In genomic region chr9:134641173-134641985, GRCh38 we compare ENCODE assay signal across 8 cellular contexts. TPM values are rescaled to one million over a fixed set of nuclear protein-coding genes. Genes with fewer than 3 reads are reported as not detected.
A peak's percentile ranks its signal among the peaks of the same experiment; 100 is the strongest.
DNase-seq lines count a peak whose midpoint lies in the region; ATAC-seq and TF ChIP-seq lines count a peak whose summit lies in the region.

TSS of gene COL5A1 (plus strand) at chr9:134641803. CDS start at chr9:134642188, 385 bp downstream.

- dilution Hi-C loops in mammary epithelial cell (cut with HindIII; ENCODE audit: low sequenced_read_pairs), result loop anchor here (10.0 kb wide), 1 partner anchor 63 kb away; no protein-coding TSS in a partner anchor

- BruUV-seq in mammary epithelial cell (replicated peaks; lab: Mats Ljungman, UMichigan), result no TSS peak

- POLR2A ChIA-PET in HEK293T (lab: Yijun Ruan, JAX), result interaction anchor here (1.4 kb wide), 1 partner anchor 183 kb away, joined by 3 read pairs; no protein-coding TSS in a partner anchor

- H3K79me2 ChIP-seq in mammary epithelial cell (ENCODE audit: insufficient read depth, low read length), result no peaks in the 10 kb centered on the region

- no peak within 1 kb of the TSS for H3K9ac ChIP-seq in mammary epithelial cell (ENCODE audit: insufficient read depth, low read length)

- WGBS in mammary epithelial cell (ENCODE audit: low coverage, missing lambda C conversion rate), result 1% methylated on average over 15 of the region's 72 CpGs

- H2AFZ ChIP-seq in mammary epithelial cell (ENCODE audit: low read depth, low read length), result peak within 1 kb of the TSS; percentile 59

- intact Hi-C loops in mammary epithelial cell (cut with micrococcal nuclease), result loop anchor here (2.0 to 10.0 kb wide), 2 partner anchors 17 to 467 kb away; no protein-coding TSS in a partner anchor

- peaks cover 4% of the 10 kb centered on the region for H3K27me3 ChIP-seq in mammary epithelial cell (ENCODE audit: insufficient read depth, low read length)

- H3K9me3 ChIP-seq in mammary epithelial cell (replicated peaks; ENCODE audit: insufficient read depth, low read length), result peaks cover 2% of the 10 kb centered on the region

- no peak within 1 kb of the TSS for H3K27ac ChIP-seq in mammary epithelial cell (ENCODE audit: insufficient read depth, low read depth, low read length)

- no peak for TF ChIP-seq CTCF in mammary epithelial cell (conservative IDR thresholded peaks at IDR 0.05 in 1 of 2, IDR thresholded peaks at IDR 0.05 in 1 of 2; ENCODE audit: extremely low read depth in 1 of 2, insufficient read depth in 1 of 2, low read depth in 1 of 2, low read length in 2 of 2)

- H3K4me1 ChIP-seq in mammary epithelial cell (ENCODE audit: insufficient read depth, low read length), result peaks cover 5% of the 10 kb centered on the region

- peak; percentile 80 for ATAC-seq in SK-N-SH treated with all-trans-retinoic acid at 6 μM for 48 hours
- ATAC-seq in HG03469 (IDR thresholded peaks at IDR 0.05; ENCODE audit: unreplicated experiment), result no peak
- no peak for ATAC-seq in GM18519 (IDR thresholded peaks at IDR 0.05; ENCODE audit: low FRiP score, unreplicated experiment)

- H3K4me3 ChIP-seq in mammary epithelial cell (replicated peaks in 1 of 3; ENCODE audit: insufficient read depth in 1 of 3, low read depth in 2 of 3, low read length in 3 of 3), result peak within 1 kb of the TSS in 2 of 3 experiments; percentile 30 to 32
- H3K4me3 ChIP-seq in skeletal muscle cell (ENCODE audit: low read depth, low read length), result peak within 1 kb of the TSS; percentile 85

- CTCF ChIA-PET in HEK293T (lab: Yijun Ruan, JAX), result interaction anchor here (0.6 kb wide), 1 partner anchor 326 kb away, joined by 3 read pairs; no protein-coding TSS in a partner anchor
- CTCF ChIA-PET in mammary epithelial cell (lab: Charles Lee; ENCODE audit: low non-redundant PET), result no interaction called here

- peak; percentile 93 for DNase-seq in HEK293T (ENCODE audit: extremely low spot score)
- DNase-seq in mammary epithelial cell, result peak; percentile 86
- peak; percentile 97 for DNase-seq in iPS-NIHi11 (ENCODE audit: low spot score)
- peak; percentile 77 for DNase-seq in skeletal muscle cell (ENCODE audit: low read depth)
- DNase-seq in MV-4-11 (lab: John Stamatoyannopoulos, UW), result no peak

- in situ Hi-C loops in mammary epithelial cell (cut with MboI; ENCODE audit: low sequenced_read_pairs in 2 of 2), result no loop called here

- peak within 1 kb of the TSS; percentile 59 for H3K4me2 ChIP-seq in mammary epithelial cell (ENCODE audit: insufficient read depth, low read depth, low read length)

- H4K20me1 ChIP-seq in mammary epithelial cell (ENCODE audit: insufficient read depth, low read length), result no peaks in the 10 kb centered on the region

- H3K36me3 ChIP-seq in mammary epithelial cell (ENCODE audit: insufficient read depth, low read length), result no peaks in the 10 kb centered on the region

TF ChIP-seq in HEK293T, 16 proteins besides CTCF, POLR2A, EP300 and RAD21:
- TF ChIP-seq ZNF384 (IDR thresholded peaks at IDR 0.05) (no peak), ARNT (IDR thresholded peaks at IDR 0.05) (no peak), L3MBTL2 (conservative IDR thresholded peaks at IDR 0.05) (peak; percentile 61), CTBP1 (IDR thresholded peaks at IDR 0.05; ENCODE audit: borderline replicate concordance) (no peak), SUZ12 (IDR thresholded peaks at IDR 0.05) (no peak), NFRKB (IDR thresholded peaks at IDR 0.05) (no peak), FOXK2 (IDR thresholded peaks at IDR 0.05) (no peak), HDGF (IDR thresholded peaks at IDR 0.05; ENCODE audit: borderline replicate concordance) (no peak), PKNOX1 (IDR thresholded peaks at IDR 0.05) (peak; percentile 95), FOXM1 (IDR thresholded peaks at IDR 0.05; ENCODE audit: borderline replicate concordance) (no peak), ELF4 (IDR thresholded peaks at IDR 0.05) (no peak), SP1 (IDR thresholded peaks at IDR 0.05) (no peak)

TF ChIP-seq in SK-N-SH treated with all-trans-retinoic acid at 6 μM for 48 hours, 23 proteins besides CTCF, POLR2A, EP300 and RAD21:
- no peak for TF ChIP-seq POU6F1 (CRISPR knock-in tag; IDR thresholded peaks at IDR 0.05; ENCODE audit: borderline replicate concordance, low read depth)
- TF ChIP-seq CSDC2 (CRISPR knock-in tag; IDR thresholded peaks at IDR 0.05), result no peak
- no peak for TF ChIP-seq TCF4 (CRISPR knock-in tag; IDR thresholded peaks at IDR 0.05; ENCODE audit: borderline replicate concordance)
- TF ChIP-seq RARB (CRISPR knock-in tag; IDR thresholded peaks at IDR 0.05), result no peak
- no peak for TF ChIP-seq PPARA (CRISPR knock-in tag; IDR thresholded peaks at IDR 0.05; ENCODE audit: borderline replicate concordance)

RNA-seq across cellular contexts. Expression of gene COL5A1, which starts in this region (rescaled TPM):
- 10 to 100 TPM in 1 of 2 donors, 1 to 10 TPM in 1; 7.2 to 22.8 TPM for total RNA-seq in mammary epithelial cell
- 1.2 TPM for polyA plus RNA-seq in mammary epithelial cell
- polyA minus RNA-seq in mammary epithelial cell, result 5.4 TPM
